1 cellular context compared by ENCODE assay signal in the genomic region with DNA sequence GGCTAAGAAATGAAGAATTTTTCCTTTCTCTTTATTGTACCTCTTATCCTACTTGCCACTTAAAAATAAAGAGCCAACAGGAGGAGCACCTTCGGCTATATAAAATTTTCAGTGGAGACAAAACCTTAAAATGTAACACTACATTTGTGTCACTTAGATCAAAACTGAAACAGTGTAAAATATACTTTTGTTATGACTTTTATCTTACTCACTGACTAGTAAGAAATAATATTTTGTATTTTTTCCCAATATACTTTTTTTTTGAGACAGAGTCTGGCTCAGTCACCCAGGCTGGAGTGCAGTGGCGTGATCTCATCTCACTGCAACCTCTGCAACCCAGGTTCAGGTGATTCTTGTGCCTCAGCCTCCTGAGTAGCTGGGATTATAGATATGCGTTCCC.
A peak's percentile ranks its signal among the peaks of the same experiment; 100 is the strongest.
TF ChIP-seq lines count a peak whose summit lies in the region.

No MANE protein-coding gene starts in this region.

TF ChIP-seq in GM12878, 131 proteins besides CTCF, POLR2A, EP300 and RAD21:
- TF ChIP-seq MEF2A (IDR thresholded peaks at IDR 0.05; ENCODE audit: insufficient read depth, low read depth, low read length), result no peak
- TF ChIP-seq JUNB (IDR thresholded peaks at IDR 0.05), result peak; percentile 53
